7 cellular contexts compared by ENCODE assay signal in the genomic region with DNA sequence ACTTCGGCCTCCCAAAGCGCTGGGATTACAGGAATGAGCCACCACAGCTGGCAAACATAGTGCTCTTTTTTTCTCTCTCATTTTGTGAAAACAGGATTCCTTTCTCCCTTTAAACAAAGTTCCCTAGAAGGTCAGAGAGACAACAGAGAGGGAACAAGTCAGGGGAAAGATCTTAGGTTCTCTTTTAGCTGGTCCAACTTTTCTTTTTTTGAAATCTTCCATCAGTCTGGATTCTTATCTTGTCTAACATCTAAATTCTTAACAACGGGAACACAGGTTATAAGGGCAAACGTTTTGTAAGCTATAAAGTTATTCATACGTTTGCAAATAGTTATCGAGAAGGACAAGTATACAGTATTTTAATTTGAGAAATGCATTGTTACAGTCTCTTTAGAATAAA.
"Had no signal": no experiment of that assay in that cellular context is flagged by ENCODE, and none has a peak within 500 bp of the region (broad histone marks: within the 10 kb centered on the region; RNA-seq: fewer than 3 reads in every experiment).

No MANE protein-coding gene starts in this region.

- H3K4me3 ChIP-seq: GM23248, HAP-1 had no signal

- H3K27ac ChIP-seq: GM23248, HL-60 had no signal

- H3K9ac ChIP-seq: GM23248 had no signal

- H2AFZ ChIP-seq: GM23248 had no signal

- H3K9me3 Mint-ChIP-seq: HFFc6, IgD-negative memory B cell had no signal

- H3K27ac Mint-ChIP-seq: HFFc6 had no signal

- DNase-seq: GM23248, GOT3, H7, HFFc6 had no signal

- H3K4me3 Mint-ChIP-seq: HFFc6, IgD-negative memory B cell had no signal

- H3K27me3 Mint-ChIP-seq: IgD-negative memory B cell had no signal

- H3K9me3 ChIP-seq: HAP-1 had no signal

- H3K4me1 Mint-ChIP-seq: IgD-negative memory B cell had no signal

- H3K36me3 ChIP-seq: HAP-1 had no signal
